In the genomic region with DNA sequence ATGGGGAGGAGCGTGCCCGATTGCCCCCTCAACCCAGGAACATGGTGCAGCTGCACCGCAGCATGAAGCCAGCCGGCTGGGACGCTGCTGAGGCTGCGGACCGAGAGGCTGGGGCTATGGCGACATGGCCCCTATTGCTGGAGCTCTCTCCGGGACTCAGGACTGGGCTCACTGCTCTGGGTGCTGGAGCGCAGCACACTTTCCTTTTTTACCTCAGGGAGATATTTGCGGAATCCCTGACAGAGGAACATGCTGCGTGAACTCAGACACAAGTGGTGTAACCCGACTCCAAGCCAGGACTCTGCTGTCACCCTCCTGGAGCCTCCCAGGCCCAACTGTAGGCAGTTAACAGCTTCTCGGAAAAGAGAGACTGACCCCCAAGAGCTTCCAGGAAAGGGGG, we compare ENCODE assay signal across 6 cellular contexts.
DNase-seq lines count a peak whose midpoint lies in the region; ATAC-seq and TF ChIP-seq lines count a peak whose summit lies in the region.
"Not testable (repeated sequence)": the region's sequence is repeated elsewhere in the genome, so short reads cannot be mapped to it uniquely, and the experiment has no call there.

No MANE protein-coding gene starts in this region.

- intact Hi-C loops in Right ventricle myocardium inferior (cut with DNase I); cardiac septum (cut with DNase I); left cardiac atrium (cut with DNase I); left lung (cut with DNase I); gastrocnemius medialis (cut with DNase I; ENCODE audit: low total_unique reads): not testable (repeated sequence)

- H2AFZ ChIP-seq in GM23338: not testable (repeated sequence)

- DNase-seq in GM23338 (ENCODE audit: low spot score); Right ventricle myocardium inferior (ENCODE audit: missing footprints); left cardiac atrium; left lung: not testable (repeated sequence)
- DNase-seq in cardiac septum (ENCODE audit: low spot score) (peak; percentile 77), gastrocnemius medialis (peak in 1 of 2 donors; percentile 23)

- in situ Hi-C loops in gastrocnemius medialis (cut with MboI; ENCODE audit: low sequenced_read_pairs in 4 of 4): not testable (repeated sequence)

- not testable (repeated sequence) for H3K36me3 ChIP-seq in GM23338 (ENCODE audit: insufficient read depth); left lung; gastrocnemius medialis

- not testable (repeated sequence) for H3K27ac Mint-ChIP-seq in GM23338

- H3K4me1 ChIP-seq in GM23338 (ENCODE audit: insufficient read depth); left lung; gastrocnemius medialis: not testable (repeated sequence)

- TF ChIP-seq POLR2A in gastrocnemius medialis (IDR thresholded peaks at IDR 0.05): not testable (repeated sequence)

- H3K9me2 ChIP-seq in GM23338 (ENCODE audit: insufficient read depth): not testable (repeated sequence)

- ATAC-seq in GM23338 (peak; percentile 75), Right ventricle myocardium inferior (peak; percentile 83), left cardiac atrium (peak; percentile 82 to 86), left lung (peak; percentile 18), gastrocnemius medialis (peak; percentile 64 to 67)

- H3K4me3 Mint-ChIP-seq in GM23338: not testable (repeated sequence)

- not testable (repeated sequence) for H3K27me3 Mint-ChIP-seq in GM23338 (ENCODE audit: insufficient read depth, low read depth, poor library complexity)

- H3K79me2 ChIP-seq in GM23338 (replicated peaks; ENCODE audit: insufficient read depth): not testable (repeated sequence)

- H3K9me3 Mint-ChIP-seq in GM23338: not testable (repeated sequence)

- H3K27me3 ChIP-seq in GM23338 (ENCODE audit: insufficient read depth); left lung; gastrocnemius medialis: not testable (repeated sequence)

- H3K36me3 Mint-ChIP-seq in GM23338 (ENCODE audit: low read depth): not testable (repeated sequence)

- not testable (repeated sequence) for TF ChIP-seq CTCF in GM23338 (conservative IDR thresholded peaks at IDR 0.05; ENCODE audit: low read depth in 2 of 2); left lung (IDR thresholded peaks at IDR 0.05); gastrocnemius medialis (IDR thresholded peaks at IDR 0.05 in 4 of 5, conservative IDR thresholded peaks at IDR 0.05 in 1 of 5)

- H3K4me2 ChIP-seq in GM23338: not testable (repeated sequence)

- not testable (repeated sequence) for H3K27ac ChIP-seq in GM23338 (ENCODE audit: low read depth); left lung
- H3K27ac ChIP-seq in gastrocnemius medialis: peak overlapping the region in 2 of 4 donors; percentile 83 to 86

- H4K20me1 ChIP-seq in GM23338 (replicated peaks; ENCODE audit: insufficient read depth): not testable (repeated sequence)

- not testable (repeated sequence) for H3K9me3 ChIP-seq in left lung, gastrocnemius medialis

- not testable (repeated sequence) for H3K4me1 Mint-ChIP-seq in GM23338

- H3K4me3 ChIP-seq in GM23338, left lung: not testable (repeated sequence)
- H3K4me3 ChIP-seq in gastrocnemius medialis: peak overlapping the region in 1 of 4 donors; percentile 40

- not testable (repeated sequence) for H3F3A ChIP-seq in GM23338 (replicated peaks; ENCODE audit: low read depth)

Comparison
In these comparisons a context has a peak if more than half of its experiments do, and no peak if none do; other contexts are left out.
1. ATAC-seq: peak in every context shown above with its lines; median percentile 84 in left cardiac atrium; 83 in Right ventricle myocardium inferior; 75 in GM23338; 66 in gastrocnemius medialis; 18 in left lung.